ENCODE assay signal across 8 cellular contexts in genomic region chr11:8328848-8329330, GRCh38.
DNase-seq lines count a peak whose midpoint lies in the region; ATAC-seq, FAIRE-seq and TF ChIP-seq lines count a peak whose summit lies in the region.

No MANE protein-coding gene starts in this region.

- no peaks in the 10 kb centered on the region for H3K9me3 Mint-ChIP-seq in nephron progenitor cell

- peaks cover 19% of the 10 kb centered on the region for H3K27me3 Mint-ChIP-seq in nephron progenitor cell (ENCODE audit: low read depth, poor library complexity)

- H3K4me3 Mint-ChIP-seq in nephron progenitor cell, result no peak overlapping the region

- FAIRE-seq in HTR-8/SVneo (lab: Jason Lieb, UNC), result peak; percentile 77

- in situ Hi-C loops in Caki2 (cut with HindIII; ENCODE audit: low pct_unique_long_range_greater_than_20kb, low sequenced_read_pairs), result no loop called here

- ATAC-seq in GM21515 (IDR thresholded peaks at IDR 0.05; ENCODE audit: unreplicated experiment), result peak; percentile 72

- peaks cover 39% of the 10 kb centered on the region for H3K4me1 Mint-ChIP-seq in nephron progenitor cell

- peak; percentile 80 for TF ChIP-seq CTCF in fibroblast of mammary gland (conservative IDR thresholded peaks at IDR 0.05; ENCODE audit: control insufficient read depth, insufficient read depth, low read depth, low read length)
- peak; percentile 86 for TF ChIP-seq CTCF in nephron progenitor cell (IDR thresholded peaks at IDR 0.05)

- peak; percentile 85 for DNase-seq in Caki2 (ENCODE audit: low read depth)
- peak; percentile 93 for DNase-seq in HTR-8/SVneo (ENCODE audit: insufficient read length, low spot score)
- DNase-seq in NOMO-1 treated with dmso at 0.1 percent for 144 hours (lab: John Stamatoyannopoulos, UW; ENCODE audit: unreplicated experiment), result peak; percentile 85
- peak; percentile 57 for DNase-seq in activated T-cell treated with anti-CD3 and anti-CD28 coated beads for 24 hours (ENCODE audit: low read depth)
- DNase-seq in fibroblast of mammary gland (ENCODE audit: low read depth), result peak; percentile 80
- peak; percentile 90 for DNase-seq in nephron progenitor cell
- peak; percentile 57 for DNase-seq in stromal cell of bone marrow (ENCODE audit: low read depth)

- H3K4me3 ChIP-seq in fibroblast of mammary gland (ENCODE audit: control insufficient read depth, low read depth, low read length), result no peak overlapping the region

- H3K36me3 Mint-ChIP-seq in nephron progenitor cell (ENCODE audit: low read depth), result no peaks in the 10 kb centered on the region

- peak overlapping the region; percentile 54 for H3K27ac Mint-ChIP-seq in nephron progenitor cell
